In genomic region chr19:8143041-8143440, GRCh38 we compare ENCODE assay signal across 17 cellular contexts. TPM values are rescaled to one million over a fixed set of nuclear protein-coding genes. Genes with fewer than 3 reads are reported as not detected.
"Had no signal": no experiment of that assay in that cellular context is flagged by ENCODE, and none has a peak within 500 bp of the region (broad histone marks: within the 10 kb centered on the region; RNA-seq: fewer than 3 reads in every experiment).

No MANE protein-coding gene starts in this region.

- H3K27ac Mint-ChIP-seq: activated naive CD4-positive, alpha-beta T cell treated with anti-CD3 and anti-CD28 coated beads, Interleukin-2, amount 50 U/mL, for 24 hours had no signal

- H3K9me3 Mint-ChIP-seq: activated naive CD4-positive, alpha-beta T cell treated with anti-CD3 and anti-CD28 coated beads, Interleukin-2, amount 50 U/mL, for 24 hours had no signal

- H3K36me3 ChIP-seq: stomach, thoracic aorta had no signal

- DNase-seq: activated CD4-positive, alpha-beta T cell treated with anti-CD3 and anti-CD28 coated beads, Interleukin-2, amount 50 U/mL, for 1 hour; amniotic stem cell; body of pancreas; cerebellar nuclear complex; dermis blood vessel endothelial cell; erythroblast; hypothalamus; small intestine; stomach; T-helper 2 cell had no signal

- H3K9me3 ChIP-seq: body of pancreas, stomach, thoracic aorta had no signal

- ATAC-seq: body of pancreas, left lobe of liver had no signal

- H3K27ac ChIP-seq: body of pancreas, parathyroid adenoma, stomach, thoracic aorta had no signal

- H2AFZ ChIP-seq: parathyroid adenoma had no signal

- H3K79me2 ChIP-seq: parathyroid adenoma had no signal

- H3K4me3 Mint-ChIP-seq: activated naive CD4-positive, alpha-beta T cell treated with anti-CD3 and anti-CD28 coated beads, Interleukin-2, amount 50 U/mL, for 24 hours had no signal

- H3K4me3 ChIP-seq: body of pancreas, stomach, thoracic aorta had no signal

- H3K9ac ChIP-seq: parathyroid adenoma had no signal

- H3K36me3 Mint-ChIP-seq: activated naive CD4-positive, alpha-beta T cell treated with anti-CD3 and anti-CD28 coated beads, Interleukin-2, amount 50 U/mL, for 24 hours had no signal

RNA-seq across cellular contexts. Expression of gene FBN3, which starts 6.4 kb away (rescaled TPM):
- total RNA-seq: activated CD8-positive, alpha-beta memory T cell treated with anti-CD3 and anti-CD28 coated beads for 36 hours; dermis blood vessel endothelial cell; glomerular endothelial cell; thoracic aorta had no signal
- polyA plus RNA-seq: urinary bladder had no signal
